ENCODE assay signal across 9 cellular contexts in genomic region chr1:86499987-86500593, GRCh38. TPM values are rescaled to one million over a fixed set of nuclear protein-coding genes. Genes with fewer than 3 reads are reported as not detected.
DNase-seq lines count a peak whose midpoint lies in the region; ATAC-seq, FAIRE-seq and TF ChIP-seq lines count a peak whose summit lies in the region.
"Had no signal": no experiment of that assay in that cellular context is flagged by ENCODE, and none has a peak within 500 bp of the region (broad histone marks: within the 10 kb centered on the region; RNA-seq: fewer than 3 reads in every experiment).

No MANE protein-coding gene starts in this region.

- H3K27ac ChIP-seq in astrocyte (ENCODE audit: low read depth, low read length): no peak overlapping the region

- H3K4me1 ChIP-seq in Caco-2 (peaks cover 10% of the 10 kb centered on the region; the same call in 1 of the 2 replicates), astrocyte (ENCODE audit: insufficient read depth, low read length) (peaks cover 20% of the 10 kb centered on the region)

- no peaks in the 10 kb centered on the region for H3K79me2 ChIP-seq in astrocyte (ENCODE audit: insufficient read depth, low read length)

- H3K4me3 Mint-ChIP-seq in Caco-2 (ENCODE audit: unreplicated experiment): no peak overlapping the region
- no peak overlapping the region for H3K4me3 Mint-ChIP-seq in astrocyte (ENCODE audit: unreplicated experiment)

- DNase-seq in Caco-2: no peak
- DNase-seq in NCI-H2107 treated with DMSO at 0.1 percent for 48 hours (lab: John Stamatoyannopoulos, UW; ENCODE audit: unreplicated experiment): peak; percentile 27
- DNase-seq in astrocyte (ENCODE audit: low read depth): no peak
- DNase-seq in lung microvascular endothelial cell (ENCODE audit: low read depth in 2 of 2): peak; percentile 26 to 41
- no peak for DNase-seq in stimulated activated CD4-positive, alpha-beta T cell treated with anti-CD3 and anti-CD28 coated beads, Interleukin-4, amount 100 ng/mL, for 24 hours

- H3K27ac Mint-ChIP-seq in Caco-2 (ENCODE audit: unreplicated experiment): no peak overlapping the region
- H3K27ac Mint-ChIP-seq in astrocyte (ENCODE audit: unreplicated experiment): no peak overlapping the region
- H3K27ac Mint-ChIP-seq: IgD-negative memory B cell had no signal

- no peaks in the 10 kb centered on the region for H3K36me3 Mint-ChIP-seq in Caco-2 (ENCODE audit: insufficient read depth, unreplicated experiment)
- peaks cover 2% of the 10 kb centered on the region for H3K36me3 Mint-ChIP-seq in astrocyte (ENCODE audit: low read depth, unreplicated experiment)
- H3K36me3 Mint-ChIP-seq: IgD-negative memory B cell had no signal

- peak; percentile 66 for ATAC-seq in GM21737 (IDR thresholded peaks at IDR 0.05; ENCODE audit: unreplicated experiment)
- ATAC-seq in GM18873 (IDR thresholded peaks at IDR 0.05; ENCODE audit: low FRiP score, unreplicated experiment): no peak
- no peak for ATAC-seq in GM18502 (IDR thresholded peaks at IDR 0.05; ENCODE audit: poor library complexity, unreplicated experiment)

- H4K20me1 ChIP-seq in astrocyte (ENCODE audit: insufficient read depth, low read length): no peaks in the 10 kb centered on the region

- no peaks in the 10 kb centered on the region for H3K27me3 Mint-ChIP-seq in Caco-2 (ENCODE audit: insufficient read depth, unreplicated experiment)
- H3K27me3 Mint-ChIP-seq in astrocyte (ENCODE audit: low read depth, unreplicated experiment): peaks cover 5% of the 10 kb centered on the region

- no peaks in the 10 kb centered on the region for H3K4me1 Mint-ChIP-seq in Caco-2 (ENCODE audit: low read depth, unreplicated experiment)
- H3K4me1 Mint-ChIP-seq in astrocyte (ENCODE audit: low read depth, unreplicated experiment): peaks cover 8% of the 10 kb centered on the region

- POLR2A ChIA-PET in Caco-2 (lab: Charles Lee): no interaction called here

- no peaks in the 10 kb centered on the region for H3K9me3 ChIP-seq in Caco-2
- H3K9me3 ChIP-seq in astrocyte (ENCODE audit: insufficient read depth, low read depth, low read length): no peaks in the 10 kb centered on the region

- BruUV-seq in Caco-2 (replicated peaks; lab: Mats Ljungman, UMichigan): no TSS peak

- no peak overlapping the region for H2AFZ ChIP-seq in astrocyte (ENCODE audit: low read depth, low read length)

- H3K9me3 Mint-ChIP-seq in Caco-2 (ENCODE audit: unreplicated experiment) (no peaks in the 10 kb centered on the region), astrocyte (ENCODE audit: unreplicated experiment) (no peaks in the 10 kb centered on the region)
- H3K9me3 Mint-ChIP-seq: IgD-negative memory B cell had no signal

- H3K27me3 ChIP-seq in Caco-2 (replicated peaks; ENCODE audit: control insufficient read depth, insufficient read depth, low read length) (no peaks in the 10 kb centered on the region), astrocyte (ENCODE audit: insufficient read depth, low read length) (no peaks in the 10 kb centered on the region)

- no peak overlapping the region for H3K4me3 ChIP-seq in Caco-2 (ENCODE audit: low read depth, low read length)
- H3K4me3 ChIP-seq in astrocyte (ENCODE audit: insufficient read depth, low read depth, low read length): no peak overlapping the region

- no peak overlapping the region for H3K4me2 ChIP-seq in astrocyte (ENCODE audit: low read length)

- H3K36me3 ChIP-seq in Caco-2 (ENCODE audit: control insufficient read depth, insufficient read depth, low read length) (no peaks in the 10 kb centered on the region), astrocyte (ENCODE audit: insufficient read depth, low read length) (no peaks in the 10 kb centered on the region)

- CTCF ChIA-PET in Caco-2 (lab: Charles Lee): no interaction called here

- no peak for FAIRE-seq in astrocyte (lab: Jason Lieb, UNC)

- TF ChIP-seq CTCF in Caco-2 (IDR thresholded peaks at IDR 0.05; ENCODE audit: insufficient read depth in 1 of 2, low read depth in 1 of 2, low read length in 1 of 2, severe bottlenecking in 1 of 2, unreplicated experiment in 1 of 2) (peak; percentile 74), astrocyte (IDR thresholded peaks at IDR 0.05; ENCODE audit: insufficient read depth, low read depth, low read length) (peak; percentile 72)

- H3K9ac ChIP-seq in astrocyte (ENCODE audit: low read length): no peak overlapping the region

- intact Hi-C loops in Caco-2 (cut with micrococcal nuclease; ENCODE audit: unreplicated experiment): loop anchor here (5.0 kb wide), 3 partner anchors 82 to 467 kb away; no protein-coding TSS in a partner anchor

RNA-seq across cellular contexts. Expression of gene CLCA1, which starts 31.4 kb away (rescaled TPM):
- total RNA-seq in Caco-2 (2022) (not detected in 2 replicates), astrocyte (not detected in 2 replicates), lung microvascular endothelial cell (not detected in 2 replicates)

RNA-seq across cellular contexts. Expression of gene CLCA4, which starts 46.8 kb away (rescaled TPM):
- not detected in 2 replicates for total RNA-seq in Caco-2 (2022)
- not detected in 2 replicates for total RNA-seq in astrocyte
- not detected in 2 replicates for total RNA-seq in lung microvascular endothelial cell

Comparison
In these comparisons a context has a peak if more than half of its experiments do, and no peak if none do; other contexts are left out.
1. DNase-seq: peak in NCI-H2107 treated with DMSO at 0.1 percent for 48 hours (single experiment) and lung microvascular endothelial cell (2 of 2); none in Caco-2 (0 of 2), astrocyte (single experiment) and stimulated activated CD4-positive, alpha-beta T cell treated with anti-CD3 and anti-CD28 coated beads, Interleukin-4, amount 100 ng/mL, for 24 hours (single experiment).